10 cellular contexts compared by ENCODE assay signal in genomic region chr16:999677-1000076, GRCh38. TPM values are rescaled to one million over a fixed set of nuclear protein-coding genes. Genes with fewer than 3 reads are reported as not detected.
"Had no signal": no experiment of that assay in that cellular context is flagged by ENCODE, and none has a peak within 500 bp of the region (broad histone marks: within the 10 kb centered on the region; RNA-seq: fewer than 3 reads in every experiment).

No MANE protein-coding gene starts in this region.

- FAIRE-seq: H1, H54, K562 had no signal

- DNase-seq: H9, HCEC 1CT, HFFc6, IMR-90 had no signal

- H3K27ac ChIP-seq: HL-60 had no signal

- H2AFZ ChIP-seq: GM23338 had no signal

- H3K4me3 ChIP-seq: GM23338, K562 had no signal

- H3K27ac Mint-ChIP-seq: GM23338, H9, HFFc6 had no signal

- H3K4me3 Mint-ChIP-seq: GM23338, H9, HFFc6 had no signal

- ATAC-seq: GM23338, K562 had no signal

- H3K4me2 ChIP-seq: GM23338 had no signal

RNA-seq across cellular contexts. Expression of gene SOX8, which starts 18.1 kb away (rescaled TPM):
- total RNA-seq: HT1080 had no signal

RNA-seq across cellular contexts. Expression of gene LMF1, which starts 28.9 kb away (rescaled TPM):
- total RNA-seq: HT1080 had no signal
